ENCODE assay signal across 1 cellular context in genomic region chr10:4983615-4984216, GRCh38.
A peak's percentile ranks its signal among the peaks of the same experiment; 100 is the strongest.
TF ChIP-seq lines count a peak whose summit lies in the region.

No MANE protein-coding gene starts in this region.

TF ChIP-seq in HepG2, 621 proteins besides CTCF, POLR2A, EP300 and RAD21 (continued from another document):
- TF ChIP-seq THRA (CRISPR knock-in tag; IDR thresholded peaks at IDR 0.05; ENCODE audit: borderline replicate concordance), result no peak
- TF ChIP-seq ZNF724P (CRISPR knock-in tag; IDR thresholded peaks at IDR 0.05; ENCODE audit: borderline replicate concordance), result no peak
- 0 out of 2 replicates have a peak, but pooled peaks have one; percentile 56 for TF ChIP-seq ZC3H13 (CRISPR knock-in tag; IDR thresholded peaks at IDR 0.05)
- TF ChIP-seq, protein P1, sequence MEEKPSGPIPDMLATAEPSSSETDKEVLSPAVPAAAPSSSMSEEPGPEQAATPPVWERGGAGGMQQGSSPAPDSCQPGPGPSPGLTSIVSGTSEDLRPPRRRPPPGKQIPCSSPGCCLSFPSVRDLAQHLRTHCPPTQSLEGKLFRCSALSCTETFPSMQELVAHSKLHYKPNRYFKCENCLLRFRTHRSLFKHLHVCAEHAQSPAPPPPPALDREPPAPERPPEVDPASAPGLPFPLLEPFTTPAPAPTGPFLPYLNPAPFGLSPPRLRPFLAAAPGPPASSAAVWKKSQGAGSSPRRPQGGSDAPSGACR (CRISPR knock-in tag; IDR thresholded peaks at IDR 0.05), result no peak
- TF ChIP-seq PAWR (CRISPR knock-in tag; IDR thresholded peaks at IDR 0.05; ENCODE audit: borderline replicate concordance), result no peak
- TF ChIP-seq AGO2 (optimal IDR thresholded peaks at IDR 0.05; ENCODE audit: low read depth, low read length), result peak; percentile 81
- no peak for TF ChIP-seq CENPBD1 (CRISPR knock-in tag; IDR thresholded peaks at IDR 0.05; ENCODE audit: borderline replicate concordance, low read depth)
- peak; percentile 78; the same call in 1 of the 2 replicates for TF ChIP-seq PAF1 (CRISPR knock-in tag; IDR thresholded peaks at IDR 0.05)
- no peak for TF ChIP-seq FOXP1 (IDR thresholded peaks at IDR 0.05)
- no peak for TF ChIP-seq FOXP1 (CRISPR knock-in tag; IDR thresholded peaks at IDR 0.05)
- TF ChIP-seq, protein P2, sequence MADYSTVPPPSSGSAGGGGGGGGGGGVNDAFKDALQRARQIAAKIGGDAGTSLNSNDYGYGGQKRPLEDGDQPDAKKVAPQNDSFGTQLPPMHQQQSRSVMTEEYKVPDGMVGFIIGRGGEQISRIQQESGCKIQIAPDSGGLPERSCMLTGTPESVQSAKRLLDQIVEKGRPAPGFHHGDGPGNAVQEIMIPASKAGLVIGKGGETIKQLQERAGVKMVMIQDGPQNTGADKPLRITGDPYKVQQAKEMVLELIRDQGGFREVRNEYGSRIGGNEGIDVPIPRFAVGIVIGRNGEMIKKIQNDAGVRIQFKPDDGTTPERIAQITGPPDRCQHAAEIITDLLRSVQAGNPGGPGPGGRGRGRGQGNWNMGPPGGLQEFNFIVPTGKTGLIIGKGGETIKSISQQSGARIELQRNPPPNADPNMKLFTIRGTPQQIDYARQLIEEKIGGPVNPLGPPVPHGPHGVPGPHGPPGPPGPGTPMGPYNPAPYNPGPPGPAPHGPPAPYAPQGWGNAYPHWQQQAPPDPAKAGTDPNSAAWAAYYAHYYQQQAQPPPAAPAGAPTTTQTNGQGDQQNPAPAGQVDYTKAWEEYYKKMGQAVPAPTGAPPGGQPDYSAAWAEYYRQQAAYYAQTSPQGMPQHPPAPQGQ (CRISPR knock-in tag; IDR thresholded peaks at IDR 0.05; ENCODE audit: borderline replicate concordance), result no peak
